In genomic region chr7:124764071-124764846, GRCh38 we compare ENCODE assay signal across 9 cellular contexts. TPM values are rescaled to one million over a fixed set of nuclear protein-coding genes. Genes with fewer than 3 reads are reported as not detected.
DNase-seq lines count a peak whose midpoint lies in the region; ATAC-seq and TF ChIP-seq lines count a peak whose summit lies in the region.
"Had no signal": no experiment of that assay in that cellular context is flagged by ENCODE, and none has a peak within 500 bp of the region (broad histone marks: within the 10 kb centered on the region; RNA-seq: fewer than 3 reads in every experiment).

No MANE protein-coding gene starts in this region.

- peaks cover 4% of the 10 kb centered on the region for H3K9me3 ChIP-seq in endodermal cell (ENCODE audit: control insufficient read depth, low read length)

- H3K4me3 Mint-ChIP-seq in IgD-negative memory B cell (peak overlapping the region; percentile 80 to 95 (median 86)), endodermal cell (peak overlapping the region; percentile 92), nephron (peak overlapping the region; percentile 88 to 98 (median 93))

- 4 to 15% methylated on average over 12 to 48 of the region's 48 CpGs for WGBS in endodermal cell (ENCODE audit: insufficient coverage in 1 of 2, insufficient read length in 1 of 2), 2 experiments

- no peaks in the 10 kb centered on the region for H3K36me3 Mint-ChIP-seq in IgD-negative memory B cell
- peaks cover 17% of the 10 kb centered on the region for H3K36me3 Mint-ChIP-seq in endodermal cell (ENCODE audit: low read depth)
- H3K36me3 Mint-ChIP-seq in nephron (ENCODE audit: low read depth), result no peaks in the 10 kb centered on the region

- H3K4me1 ChIP-seq in endodermal cell (ENCODE audit: control insufficient read depth, insufficient read depth, low read length), result no peaks in the 10 kb centered on the region

- H3K4me3 ChIP-seq in endodermal cell (ENCODE audit: low read length), result peak overlapping the region; percentile 100

- H3K9me3 Mint-ChIP-seq in IgD-negative memory B cell, result no peaks in the 10 kb centered on the region
- peaks cover 7% of the 10 kb centered on the region for H3K9me3 Mint-ChIP-seq in endodermal cell
- H3K9me3 Mint-ChIP-seq in nephron, result peaks cover 9% of the 10 kb centered on the region

- H3K9ac ChIP-seq in endodermal cell (ENCODE audit: extremely low read depth, low read length, poor library complexity, severe bottlenecking), result peak overlapping the region; percentile 75

- ATAC-seq in HG03135 (IDR thresholded peaks at IDR 0.05; ENCODE audit: unreplicated experiment), result no peak

- peaks cover 12 to 16% (median 14%) of the 10 kb centered on the region in 3 donors for H3K4me1 Mint-ChIP-seq in IgD-negative memory B cell
- H3K4me1 Mint-ChIP-seq in endodermal cell, result peaks cover 15% of the 10 kb centered on the region
- H3K4me1 Mint-ChIP-seq in nephron, result peaks cover 34% of the 10 kb centered on the region

- H3K27ac ChIP-seq in endodermal cell (ENCODE audit: low read depth, low read length), result no peak overlapping the region

- no peak for TF ChIP-seq CTCF in endodermal cell (conservative IDR thresholded peaks at IDR 0.05)
- TF ChIP-seq CTCF in nephron (IDR thresholded peaks at IDR 0.05; ENCODE audit: unreplicated experiment in 3 of 3), result no peak

- H3K27ac Mint-ChIP-seq in IgD-negative memory B cell (no peak overlapping the region), endodermal cell (peak overlapping the region; percentile 95), nephron (peak overlapping the region in 2 of 3 experiments; percentile 38 to 50)

- H3K27me3 ChIP-seq in endodermal cell (ENCODE audit: control insufficient read depth, insufficient read depth, low read length, poor library complexity, severe bottlenecking), result no peaks in the 10 kb centered on the region

- peak; percentile 19 for DNase-seq in AG08395 (ENCODE audit: low spot score)
- peak; percentile 67 for DNase-seq in endodermal cell
- DNase-seq in A172 (ENCODE audit: low spot score), result no peak
- no peak for DNase-seq in cerebellar nuclear complex (lab: John Stamatoyannopoulos, UW)
- DNase-seq in GF-D8 (lab: John Stamatoyannopoulos, UW), result no peak
- DNase-seq: central memory CD4-positive, alpha-beta T cell had no signal

- H3K27me3 Mint-ChIP-seq in IgD-negative memory B cell (peaks cover 35% of the 10 kb centered on the region), endodermal cell (ENCODE audit: insufficient read depth) (peaks cover 5% of the 10 kb centered on the region), nephron (ENCODE audit: low read depth) (peaks cover 44% of the 10 kb centered on the region)

- H3K36me3 ChIP-seq in endodermal cell (ENCODE audit: control insufficient read depth, insufficient read depth, low read length), result peaks cover 22% of the 10 kb centered on the region

RNA-seq across cellular contexts. Expression of gene GPR37, which starts 1.3 kb away (rescaled TPM):
- polyA plus RNA-seq in IgD-negative memory B cell, result not detected
- 10 to 100 TPM; 31.6 to 33.1 TPM for total RNA-seq in endodermal cell
- polyA plus RNA-seq in endodermal cell (2013, experiment 1 of 2), result 9.2 TPM
- polyA plus RNA-seq in endodermal cell (2013, experiment 2 of 2), result 10.5 TPM
- total RNA-seq in A172 (2014; rRNA removed; shearing (Covaris generic)), result 1.3 and 3.2 TPM in 2 replicates

Comparison
In these comparisons a context has a peak if more than half of its experiments do, and no peak if none do; other contexts are left out.
1. DNase-seq: peak in AG08395 (single experiment) and endodermal cell (single experiment); none in A172 (single experiment), cerebellar nuclear complex (0 of 2) and GF-D8 (single experiment).
2. H3K27ac Mint-ChIP-seq: peak in endodermal cell (single experiment) and nephron (2 of 3); none in IgD-negative memory B cell (0 of 3).
3. Peak in every context shown above with its lines, with median percentiles within 50 percentile points of each other: H3K4me3 Mint-ChIP-seq.